In the genomic region with DNA sequence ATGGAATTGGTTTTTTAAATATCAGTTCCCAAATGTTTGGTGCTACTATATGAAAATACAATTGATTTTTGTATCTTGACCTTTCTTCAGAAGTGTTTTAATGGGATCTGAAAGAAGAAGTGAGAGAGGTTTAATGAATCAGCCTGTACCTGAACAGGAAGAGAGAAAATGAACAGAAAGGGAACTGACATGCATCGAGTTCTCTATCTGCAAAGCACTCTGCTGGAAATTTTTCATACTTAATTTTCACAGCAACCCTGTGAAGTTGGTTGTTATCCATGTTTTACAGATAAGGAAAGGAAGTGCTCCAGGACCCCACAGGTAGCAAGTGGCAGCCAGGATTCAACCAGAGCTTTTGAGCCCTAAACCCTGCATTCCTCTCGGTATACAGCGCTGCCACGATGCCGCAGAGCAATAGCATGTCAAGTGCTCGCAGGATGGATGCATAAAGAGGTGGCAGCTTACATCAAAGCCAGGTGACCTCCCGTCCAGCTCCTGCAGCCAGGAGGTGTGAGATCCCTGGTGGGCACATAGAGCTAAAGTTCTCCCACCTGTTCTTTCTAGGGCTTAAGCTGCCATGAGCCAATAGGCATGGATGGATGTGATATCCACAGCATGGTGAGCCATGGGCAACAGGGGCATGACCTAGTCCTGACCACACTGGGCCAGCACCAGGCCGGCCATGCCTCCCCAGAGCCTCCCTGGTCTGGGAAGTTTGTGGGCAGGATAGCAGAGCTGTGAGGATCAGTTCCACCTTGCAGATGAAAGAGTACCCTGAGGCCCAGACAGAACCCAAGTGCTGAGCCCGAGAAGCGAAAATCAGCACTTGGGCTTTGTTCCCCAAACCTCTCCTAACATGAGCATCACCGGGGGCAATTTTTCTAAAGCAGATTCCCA, we compare ENCODE assay signal across 13 cellular contexts. TPM values are rescaled to one million over a fixed set of nuclear protein-coding genes. Genes with fewer than 3 reads are reported as not detected.
DNase-seq lines count a peak whose midpoint lies in the region; ATAC-seq lines count a peak whose summit lies in the region.
"Had no signal": no experiment of that assay in that cellular context is flagged by ENCODE, and none has a peak within 500 bp of the region (broad histone marks: within the 10 kb centered on the region; RNA-seq: fewer than 3 reads in every experiment).

No MANE protein-coding gene starts in this region.

- no peaks in the 10 kb centered on the region for H3K9me3 Mint-ChIP-seq in activated CD4-positive, alpha-beta memory T cell treated with anti-CD3 and anti-CD28 coated beads for 36 hours
- H3K9me3 Mint-ChIP-seq: CD8-positive, alpha-beta memory T cell had no signal

- no peaks in the 10 kb centered on the region for H3K4me1 Mint-ChIP-seq in activated CD4-positive, alpha-beta memory T cell treated with anti-CD3 and anti-CD28 coated beads for 36 hours (ENCODE audit: low read depth)
- H3K4me1 Mint-ChIP-seq: CD8-positive, alpha-beta memory T cell had no signal

- H3K27me3 Mint-ChIP-seq in activated CD4-positive, alpha-beta memory T cell treated with anti-CD3 and anti-CD28 coated beads for 36 hours, result no peaks in the 10 kb centered on the region

- H3K4me3 Mint-ChIP-seq in activated CD4-positive, alpha-beta memory T cell treated with anti-CD3 and anti-CD28 coated beads for 36 hours, result no peak overlapping the region
- H3K4me3 Mint-ChIP-seq: CD8-positive, alpha-beta memory T cell had no signal

- CTCF ChIA-PET in activated CD4-positive, alpha-beta memory T cell treated with anti-CD3 and anti-CD28 coated beads for 36 hours (lab: Charles Lee), result interaction anchor here (1.1 to 1.2 kb wide), 2 partner anchors 41 to 140 kb away, joined by 3 to 4 read pairs; no protein-coding TSS in a partner anchor

- ATAC-seq in GM18520 (IDR thresholded peaks at IDR 0.05; ENCODE audit: unreplicated experiment) (peak; percentile 36), GM21619 (IDR thresholded peaks at IDR 0.05; ENCODE audit: unreplicated experiment) (peak; percentile 42), HG03378 (IDR thresholded peaks at IDR 0.05; ENCODE audit: unreplicated experiment) (peak; percentile 60)
- ATAC-seq: SK-N-SH treated with all-trans-retinoic acid at 6 μM for 48 hours had no signal

- no peak overlapping the region for H3K27ac Mint-ChIP-seq in activated CD4-positive, alpha-beta memory T cell treated with anti-CD3 and anti-CD28 coated beads for 36 hours
- H3K27ac Mint-ChIP-seq: CD8-positive, alpha-beta memory T cell had no signal

- POLR2A ChIA-PET in activated CD4-positive, alpha-beta memory T cell treated with anti-CD3 and anti-CD28 coated beads for 36 hours (lab: Charles Lee), result no interaction called here

- DNase-seq in islet precursor cell (peak; percentile 47), GM19240 (ENCODE audit: insufficient read length, low spot score) (no peak), NCI-H2029 (lab: John Stamatoyannopoulos, UW) (no peak)
- no peak for DNase-seq in activated CD4-positive, alpha-beta memory T cell treated with anti-CD3 and anti-CD28 coated beads for 36 hours
- DNase-seq in activated T-cell treated with anti-CD3 and anti-CD28 coated beads, Interleukin-2, amount 50 U/mL, for 1 hour, result no peak
- DNase-seq: GOT3, NCI-H1436 had no signal

- H3K36me3 Mint-ChIP-seq in activated CD4-positive, alpha-beta memory T cell treated with anti-CD3 and anti-CD28 coated beads for 36 hours, result no peaks in the 10 kb centered on the region
- H3K36me3 Mint-ChIP-seq: CD8-positive, alpha-beta memory T cell had no signal

- intact Hi-C loops in activated CD4-positive, alpha-beta memory T cell treated with anti-CD3 and anti-CD28 coated beads for 36 hours (cut with micrococcal nuclease), result no loop called here

RNA-seq across cellular contexts. Expression of a gene that starts 57.2 kb away (rescaled TPM):
- not detected for total RNA-seq in activated CD4-positive, alpha-beta memory T cell treated with anti-CD3 and anti-CD28 coated beads for 36 hours
- total RNA-seq: CD8-positive, alpha-beta memory T cell; osteocyte had no signal
